Comparison of ENCODE assay signal across 16 cellular contexts in the genomic region with DNA sequence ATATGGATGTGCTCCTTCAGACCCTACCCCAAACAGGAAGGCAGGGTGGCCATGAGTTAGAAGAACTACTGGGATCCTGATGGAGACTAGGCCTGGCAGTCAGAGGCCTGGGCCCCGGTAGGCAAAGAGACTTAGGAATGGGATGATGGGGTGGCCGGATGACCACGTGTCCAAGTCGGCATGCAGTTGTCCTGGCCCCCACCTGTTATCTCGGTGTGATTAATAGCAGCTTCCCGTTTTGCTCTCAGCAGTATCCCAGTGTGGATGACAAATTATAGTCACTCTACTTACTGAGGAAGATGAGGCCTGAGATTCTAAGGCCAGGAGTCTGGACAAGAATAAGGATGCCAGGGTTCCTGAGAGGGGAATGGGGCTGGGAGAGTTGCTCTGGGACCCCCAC. TPM values are rescaled to one million over a fixed set of nuclear protein-coding genes. Genes with fewer than 3 reads are reported as not detected.
DNase-seq lines count a peak whose midpoint lies in the region; ATAC-seq and TF ChIP-seq lines count a peak whose summit lies in the region.
"Had no signal": no experiment of that assay in that cellular context is flagged by ENCODE, and none has a peak within 500 bp of the region (broad histone marks: within the 10 kb centered on the region; RNA-seq: fewer than 3 reads in every experiment).

No MANE protein-coding gene starts in this region.

- peak overlapping the region; percentile 90 to 93 for H3K27ac ChIP-seq in tibial artery
- H3K27ac ChIP-seq: VCaP had no signal

- no peaks in the 10 kb centered on the region for H3K36me3 Mint-ChIP-seq in activated naive CD8-positive, alpha-beta T cell
- no peaks in the 10 kb centered on the region for H3K36me3 Mint-ChIP-seq in activated naive CD8-positive, alpha-beta T cell treated with anti-CD3 and anti-CD28 coated beads, Interleukin-2, amount 50 U/mL, for 24 hours (ENCODE audit: low read depth)
- peaks cover 19% of the 10 kb centered on the region for H3K36me3 Mint-ChIP-seq in activated T-helper 2 cell treated with anti-CD3 and anti-CD28 coated beads, Interferon-gamma antibody, Interleukin-2, Interleukin-4, amounts not matched to agents 10 μg/mL and 5 μg/mL and 100 μg/mL, durations not matched to agents 14 hours and 24 hours and 36 hours (ENCODE audit: low read depth)
- no peaks in the 10 kb centered on the region for H3K36me3 Mint-ChIP-seq in naive B cell

- intact Hi-C loops in activated T-helper 2 cell treated with anti-CD3 and anti-CD28 coated beads, Interferon-gamma antibody, Interleukin-2, Interleukin-4, amounts not matched to agents 10 μg/mL and 5 μg/mL and 100 μg/mL, durations not matched to agents 14 hours and 24 hours and 36 hours (cut with micrococcal nuclease): no loop called here
- intact Hi-C loops in tibial artery (cut with DNase I; ENCODE audit: low total_unique reads): no loop called here

- H3K4me1 ChIP-seq in tibial artery: peaks cover 0 to 18% (median 15%) of the 10 kb centered on the region in 4 donors

- H3K4me3 ChIP-seq in tibial artery: no peak overlapping the region
- H3K4me3 ChIP-seq: smooth muscle cell had no signal

- H3K36me3 ChIP-seq in tibial artery: peaks cover 3 to 24% (median 13%) of the 10 kb centered on the region in 3 donors

- H3K27me3 Mint-ChIP-seq in activated naive CD8-positive, alpha-beta T cell: no peaks in the 10 kb centered on the region
- peaks cover 4% of the 10 kb centered on the region for H3K27me3 Mint-ChIP-seq in activated naive CD8-positive, alpha-beta T cell treated with anti-CD3 and anti-CD28 coated beads, Interleukin-2, amount 50 U/mL, for 24 hours
- no peaks in the 10 kb centered on the region for H3K27me3 Mint-ChIP-seq in activated T-helper 2 cell treated with anti-CD3 and anti-CD28 coated beads, Interferon-gamma antibody, Interleukin-2, Interleukin-4, amounts not matched to agents 10 μg/mL and 5 μg/mL and 100 μg/mL, durations not matched to agents 14 hours and 24 hours and 36 hours (ENCODE audit: low read depth)
- no peaks in the 10 kb centered on the region for H3K27me3 Mint-ChIP-seq in naive B cell

- no peaks in the 10 kb centered on the region for H3K9me3 ChIP-seq in tibial artery
- H3K9me3 ChIP-seq: esophagus squamous epithelium had no signal

- no peak for TF ChIP-seq CTCF in tibial artery (IDR thresholded peaks at IDR 0.05)

- peak overlapping the region; percentile 20 for H3K4me3 Mint-ChIP-seq in activated naive CD8-positive, alpha-beta T cell
- H3K4me3 Mint-ChIP-seq in activated naive CD8-positive, alpha-beta T cell treated with anti-CD3 and anti-CD28 coated beads, Interleukin-2, amount 50 U/mL, for 24 hours: no peak overlapping the region
- peak overlapping the region; percentile 79 for H3K4me3 Mint-ChIP-seq in activated T-helper 2 cell treated with anti-CD3 and anti-CD28 coated beads, Interferon-gamma antibody, Interleukin-2, Interleukin-4, amounts not matched to agents 10 μg/mL and 5 μg/mL and 100 μg/mL, durations not matched to agents 14 hours and 24 hours and 36 hours (ENCODE audit: low read depth)
- peak overlapping the region; percentile 67 to 94 (median 88) for H3K4me3 Mint-ChIP-seq in naive B cell

- H3K9me3 Mint-ChIP-seq in activated naive CD8-positive, alpha-beta T cell (ENCODE audit: low read depth): no peaks in the 10 kb centered on the region
- no peaks in the 10 kb centered on the region for H3K9me3 Mint-ChIP-seq in activated naive CD8-positive, alpha-beta T cell treated with anti-CD3 and anti-CD28 coated beads, Interleukin-2, amount 50 U/mL, for 24 hours
- H3K9me3 Mint-ChIP-seq in activated T-helper 2 cell treated with anti-CD3 and anti-CD28 coated beads, Interferon-gamma antibody, Interleukin-2, Interleukin-4, amounts not matched to agents 10 μg/mL and 5 μg/mL and 100 μg/mL, durations not matched to agents 14 hours and 24 hours and 36 hours: no peaks in the 10 kb centered on the region
- no peaks in the 10 kb centered on the region for H3K9me3 Mint-ChIP-seq in naive B cell

- H3K27ac Mint-ChIP-seq in activated naive CD8-positive, alpha-beta T cell: peak overlapping the region; percentile 61
- H3K27ac Mint-ChIP-seq in activated naive CD8-positive, alpha-beta T cell treated with anti-CD3 and anti-CD28 coated beads, Interleukin-2, amount 50 U/mL, for 24 hours: no peak overlapping the region
- H3K27ac Mint-ChIP-seq in activated T-helper 2 cell treated with anti-CD3 and anti-CD28 coated beads, Interferon-gamma antibody, Interleukin-2, Interleukin-4, amounts not matched to agents 10 μg/mL and 5 μg/mL and 100 μg/mL, durations not matched to agents 14 hours and 24 hours and 36 hours: no peak overlapping the region
- H3K27ac Mint-ChIP-seq in naive B cell: peak overlapping the region in 4 of 6 donors; percentile 49 to 90 (median 52)

- H3K4me1 Mint-ChIP-seq in activated naive CD8-positive, alpha-beta T cell (ENCODE audit: low read depth): peaks cover 62% of the 10 kb centered on the region
- H3K4me1 Mint-ChIP-seq in activated naive CD8-positive, alpha-beta T cell treated with anti-CD3 and anti-CD28 coated beads, Interleukin-2, amount 50 U/mL, for 24 hours: peaks cover 68% of the 10 kb centered on the region
- peaks cover 50% of the 10 kb centered on the region for H3K4me1 Mint-ChIP-seq in activated T-helper 2 cell treated with anti-CD3 and anti-CD28 coated beads, Interferon-gamma antibody, Interleukin-2, Interleukin-4, amounts not matched to agents 10 μg/mL and 5 μg/mL and 100 μg/mL, durations not matched to agents 14 hours and 24 hours and 36 hours (ENCODE audit: low read depth)
- H3K4me1 Mint-ChIP-seq in naive B cell: peaks cover 45 to 71% (median 69%) of the 10 kb centered on the region in 3 donors

- no peak for ATAC-seq in activated naive CD8-positive, alpha-beta T cell treated with anti-CD3 and anti-CD28 coated beads, Interleukin-2, amount 50 U/mL, for 24 hours
- ATAC-seq in naive B cell (ENCODE audit: low read depth in 2 of 2) (no peak), HG03108 (IDR thresholded peaks at IDR 0.05; ENCODE audit: unreplicated experiment) (no peak)

- H3K27me3 ChIP-seq in tibial artery: no peaks in the 10 kb centered on the region
- H3K27me3 ChIP-seq: esophagus squamous epithelium had no signal

- no peak for DNase-seq in activated naive CD8-positive, alpha-beta T cell treated with anti-CD3 and anti-CD28 coated beads, Interleukin-2, amount 50 U/mL, for 24 hours
- DNase-seq in activated T-helper 2 cell treated with anti-CD3 and anti-CD28 coated beads, Interferon-gamma antibody, Interleukin-2, Interleukin-4, amounts not matched to agents 10 μg/mL and 5 μg/mL and 100 μg/mL, durations not matched to agents 14 hours and 24 hours and 36 hours (ENCODE audit: low spot score): no peak
- DNase-seq in naive B cell (no peak), tibial artery (no peak), OCI-M2 (lab: John Stamatoyannopoulos, UW; ENCODE audit: unreplicated experiment) (no peak)
- DNase-seq in stimulated activated CD4-positive, alpha-beta T cell treated with anti-CD3 and anti-CD28 coated beads, Interleukin-15, amount 100 ng/mL, for 24 hours: no peak
- DNase-seq: activated effector memory CD4-positive, alpha-beta T cell treated with Interleukin-2 at 50 U/mL for 16 hours; EL; esophagus squamous epithelium; NCI-H1436; NCI-H82; SIG-M5 had no signal

RNA-seq across cellular contexts. Expression of a gene that starts 1.5 kb away (rescaled TPM):
- 31.8 and 36.0 TPM in 2 replicates for total RNA-seq in activated T-helper 2 cell treated with anti-CD3 and anti-CD28 coated beads, Interferon-gamma antibody, Interleukin-2, Interleukin-4, amounts not matched to agents 10 μg/mL and 5 μg/mL and 100 μg/mL, durations not matched to agents 14 hours and 24 hours and 36 hours
- 10 to 100 TPM; 21.6 to 33.3 (median 28.0) TPM for polyA plus RNA-seq in naive B cell (ENCODE audit: low read depth in 6 of 6)

RNA-seq across cellular contexts. Expression of a gene that starts 8.2 kb away (rescaled TPM):
- 2.9 and 3.5 TPM in 2 replicates for total RNA-seq in activated T-helper 2 cell treated with anti-CD3 and anti-CD28 coated beads, Interferon-gamma antibody, Interleukin-2, Interleukin-4, amounts not matched to agents 10 μg/mL and 5 μg/mL and 100 μg/mL, durations not matched to agents 14 hours and 24 hours and 36 hours
- 10 to 100 TPM; 32.2 to 43.1 (median 38.5) TPM for polyA plus RNA-seq in naive B cell (ENCODE audit: low read depth in 6 of 6)

RNA-seq across cellular contexts. Expression of a gene that starts 11.4 kb away (rescaled TPM):
- 64.9 and 69.6 TPM in 2 replicates for total RNA-seq in activated T-helper 2 cell treated with anti-CD3 and anti-CD28 coated beads, Interferon-gamma antibody, Interleukin-2, Interleukin-4, amounts not matched to agents 10 μg/mL and 5 μg/mL and 100 μg/mL, durations not matched to agents 14 hours and 24 hours and 36 hours
- 10 to 100 TPM; 16.0 to 21.9 (median 18.2) TPM for polyA plus RNA-seq in naive B cell (ENCODE audit: low read depth in 6 of 6)

RNA-seq across cellular contexts. Expression of a gene that starts 29.1 kb away (rescaled TPM):
- 9.6 and 10.1 TPM in 2 replicates for total RNA-seq in activated T-helper 2 cell treated with anti-CD3 and anti-CD28 coated beads, Interferon-gamma antibody, Interleukin-2, Interleukin-4, amounts not matched to agents 10 μg/mL and 5 μg/mL and 100 μg/mL, durations not matched to agents 14 hours and 24 hours and 36 hours
- 1 to 10 TPM; 3.3 to 7.4 (median 6.8) TPM for polyA plus RNA-seq in naive B cell (ENCODE audit: low read depth in 6 of 6)

RNA-seq across cellular contexts. Expression of a gene that starts 33.3 kb away (rescaled TPM):
- total RNA-seq in activated T-helper 2 cell treated with anti-CD3 and anti-CD28 coated beads, Interferon-gamma antibody, Interleukin-2, Interleukin-4, amounts not matched to agents 10 μg/mL and 5 μg/mL and 100 μg/mL, durations not matched to agents 14 hours and 24 hours and 36 hours: 98.6 and 106 TPM in 2 replicates
- polyA plus RNA-seq in naive B cell (ENCODE audit: low read depth in 6 of 6): 10 to 100 TPM; 27.8 to 59.7 (median 43.1) TPM

Comparison
In these comparisons a context has a peak if more than half of its experiments do, and no peak if none do; other contexts are left out.
1. H3K27ac Mint-ChIP-seq: peak in activated naive CD8-positive, alpha-beta T cell (single experiment) and naive B cell (4 of 6); none in activated naive CD8-positive, alpha-beta T cell treated with anti-CD3 and anti-CD28 coated beads, Interleukin-2, amount 50 U/mL, for 24 hours (single experiment) and activated T-helper 2 cell treated with anti-CD3 and anti-CD28 coated beads, Interferon-gamma antibody, Interleukin-2, Interleukin-4, amounts not matched to agents 10 μg/mL and 5 μg/mL and 100 μg/mL, durations not matched to agents 14 hours and 24 hours and 36 hours (single experiment).